Comparison of ENCODE assay signal across 8 cellular contexts in the genomic region with DNA sequence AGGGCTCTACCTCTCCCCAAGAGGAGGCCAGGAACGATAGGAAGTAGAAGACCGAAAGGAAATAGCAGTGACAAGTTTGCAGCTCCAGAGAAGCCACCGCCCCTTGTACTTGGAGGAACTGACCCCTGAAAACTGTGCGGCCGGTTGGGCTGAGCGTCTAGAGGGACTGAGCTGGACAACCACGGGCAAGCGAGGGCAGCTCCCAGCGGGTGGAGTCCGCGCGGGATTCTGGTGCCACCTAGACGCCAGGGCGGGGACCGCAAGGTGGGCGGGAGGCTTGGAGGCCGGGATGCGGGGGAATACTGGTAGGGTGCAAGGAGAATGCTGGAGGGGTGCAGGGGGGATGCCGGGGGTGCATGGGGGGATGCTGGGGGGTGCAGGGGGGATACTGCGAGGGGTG. TPM values are rescaled to one million over a fixed set of nuclear protein-coding genes. Genes with fewer than 3 reads are reported as not detected.
A peak's percentile ranks its signal among the peaks of the same experiment; 100 is the strongest.
DNase-seq lines count a peak whose midpoint lies in the region; ATAC-seq and TF ChIP-seq lines count a peak whose summit lies in the region.

No MANE protein-coding gene starts in this region.

- no peak for ATAC-seq in GM19324 (IDR thresholded peaks at IDR 0.05; ENCODE audit: low FRiP score, unreplicated experiment)

- H3K79me2 ChIP-seq in GM23248 (ENCODE audit: insufficient read depth): no peaks in the 10 kb centered on the region

- H4K20me1 ChIP-seq in GM23248 (ENCODE audit: insufficient read depth): no peaks in the 10 kb centered on the region

- H3K27me3 ChIP-seq in GM23248 (replicated peaks; ENCODE audit: insufficient read depth): peaks cover 39% of the 10 kb centered on the region

- H3K4me3 ChIP-seq in AG10803 (ENCODE audit: low read length) (no peak overlapping the region), GM23248 (peak overlapping the region; percentile 44)

- H3F3A ChIP-seq in GM23248 (ENCODE audit: insufficient read depth): no peaks in the 10 kb centered on the region

- H3K9ac ChIP-seq in GM23248: no peak overlapping the region

- H3K4me1 ChIP-seq in GM23248 (ENCODE audit: insufficient read depth): peaks cover 12% of the 10 kb centered on the region

- DNase-seq in AG10803 (ENCODE audit: low read depth) (peak; percentile 25), GM23248 (peak; percentile 74), globus pallidus (ENCODE audit: low spot score) (peak; percentile 13), renal cortical epithelial cell (ENCODE audit: low read depth) (peak; percentile 25), NAMALWA (ENCODE audit: low spot score) (no peak), SW 1271 (lab: John Stamatoyannopoulos, UW) (no peak)
- DNase-seq in activated CD4-positive, alpha-beta T cell treated with anti-CD3 and anti-CD28 coated beads, Interleukin-2, amount 50 U/mL, for 48 hours: peak; percentile 26 to 47

- in situ Hi-C loops in GM23248 (cut with MboI): no loop called here

- H3K4me2 ChIP-seq in GM23248 (ENCODE audit: unreplicated experiment): peak overlapping the region; percentile 86

- WGBS in GM23248 (ENCODE audit: low coverage in 1 of 2, low lambda C conversion rate in 2 of 2, missing lambda C conversion rate in 2 of 2), 2 experiments: 5 to 7% methylated on average over 16 to 20 of the region's 20 CpGs

- no peaks in the 10 kb centered on the region for H3K9me3 ChIP-seq in GM23248 (ENCODE audit: low read depth)

- no peaks in the 10 kb centered on the region for H3K36me3 ChIP-seq in GM23248 (ENCODE audit: low read depth)

- H3K27ac ChIP-seq in GM23248: no peak overlapping the region

- no peak overlapping the region for H2AFZ ChIP-seq in GM23248

- H3K9me2 ChIP-seq in GM23248 (ENCODE audit: insufficient read depth): no peaks in the 10 kb centered on the region

- peak; percentile 42 for TF ChIP-seq CTCF in AG10803 (conservative IDR thresholded peaks at IDR 0.05; ENCODE audit: low read length)

RNA-seq across cellular contexts. Expression of a gene that starts 1.3 kb away (rescaled TPM):
- not detected in 2 replicates for total RNA-seq in GM23248 (2014; rRNA removed; shearing (Covaris generic))
- 0.03 and 0.05 TPM in 2 replicates for polyA plus RNA-seq in GM23248 (2016; fragmentation: Nextera tagmentation; extraction: Ambion mirVana)
- total RNA-seq in renal cortical epithelial cell: under 0.01 TPM in 2 replicates

RNA-seq across cellular contexts. Expression of a gene that starts 54.9 kb away (rescaled TPM):
- 17.3 and 18.8 TPM in 2 replicates for total RNA-seq in GM23248 (2014; rRNA removed; shearing (Covaris generic))
- polyA plus RNA-seq in GM23248 (2016; fragmentation: Nextera tagmentation; extraction: Ambion mirVana): 22.4 and 22.9 TPM in 2 replicates
- total RNA-seq in renal cortical epithelial cell: 16.5 and 42.1 TPM in 2 replicates

Comparison
In these comparisons a context has a peak if more than half of its experiments do, and no peak if none do; other contexts are left out.
1. DNase-seq: peak in AG10803 (single experiment), GM23248 (single experiment), activated CD4-positive, alpha-beta T cell treated with anti-CD3 and anti-CD28 coated beads, Interleukin-2, amount 50 U/mL, for 48 hours (2 of 2), globus pallidus (single experiment) and renal cortical epithelial cell (single experiment); none in NAMALWA (single experiment) and SW 1271 (0 of 2).